Comparison of ENCODE assay signal across 1 cellular context in the genomic region with DNA sequence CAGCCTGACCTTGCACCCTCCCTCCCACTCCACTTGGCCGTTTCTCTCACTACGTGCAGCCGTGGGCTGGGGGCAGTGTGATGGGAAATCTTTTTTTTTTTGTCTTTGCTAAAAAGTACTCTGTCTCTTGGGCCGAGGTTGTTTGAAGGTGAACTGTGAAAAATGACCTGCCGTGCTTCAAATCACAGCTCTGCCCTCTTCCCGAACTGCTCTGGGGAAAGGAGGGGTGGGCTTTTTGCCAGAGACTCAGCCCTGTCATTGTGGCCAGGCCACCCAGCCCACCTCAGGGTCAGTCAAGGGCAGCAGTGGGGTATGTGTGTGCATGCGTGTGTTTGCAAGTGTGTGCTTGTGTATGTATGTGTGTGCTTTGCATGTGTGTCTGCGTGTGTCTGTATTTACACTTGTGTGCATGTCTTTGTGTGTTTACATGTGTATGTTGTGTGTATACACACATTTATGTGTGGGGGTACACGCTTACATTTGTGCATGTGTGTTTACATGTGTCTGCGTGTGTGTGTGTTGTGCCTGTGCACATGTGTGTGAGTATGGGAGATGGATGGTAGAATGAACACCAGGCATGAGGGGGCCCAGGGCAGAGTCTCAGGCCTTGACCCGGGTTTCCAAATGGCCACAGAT.
TF ChIP-seq lines count a peak whose summit lies in the region.

No MANE protein-coding gene starts in this region.

TF ChIP-seq in H1, 55 proteins besides CTCF, POLR2A, EP300 and RAD21:
- TF ChIP-seq TAF1 (IDR thresholded peaks at IDR 0.05; ENCODE audit: low read depth, low read length) (no peak), ASH2L (IDR thresholded peaks at IDR 0.05; ENCODE audit: low read length) (no peak)
